Comparison of ENCODE assay signal across 21 cellular contexts in genomic region chr11:19121646-19122045, GRCh38. TPM values are rescaled to one million over a fixed set of nuclear protein-coding genes. Genes with fewer than 3 reads are reported as not detected.
A peak's percentile ranks its signal among the peaks of the same experiment; 100 is the strongest.
DNase-seq lines count a peak whose midpoint lies in the region; ATAC-seq, FAIRE-seq and TF ChIP-seq lines count a peak whose summit lies in the region.
"Had no signal": no experiment of that assay in that cellular context is flagged by ENCODE, and none has a peak within 500 bp of the region (broad histone marks: within the 10 kb centered on the region; RNA-seq: fewer than 3 reads in every experiment).

No MANE protein-coding gene starts in this region.

- no peaks in the 10 kb centered on the region for H3K27me3 ChIP-seq in SK-N-SH (ENCODE audit: insufficient read depth)

- no peaks in the 10 kb centered on the region for H3K9me3 ChIP-seq in SK-N-SH

- ATAC-seq in left colon: no peak
- ATAC-seq: T-cell had no signal

- no peaks in the 10 kb centered on the region for H4K20me1 ChIP-seq in SK-N-SH (ENCODE audit: insufficient read depth)

- peaks cover 0 to 4% of the 10 kb centered on the region in 2 experiments; a peak in 2 of 4 replicates for H3K4me1 ChIP-seq in SK-N-SH (ENCODE audit: control insufficient read depth in 1 of 2, insufficient read depth in 2 of 2, low read depth in 1 of 2, low read length in 1 of 2)

- 65% methylated on average over 2 of the region's 2 CpGs for WGBS in SK-N-SH (ENCODE audit: low lambda C conversion rate)

- TF ChIP-seq CTCF in SK-N-SH (IDR thresholded peaks at IDR 0.05): no peak

- no peak overlapping the region for H3K9ac ChIP-seq in SK-N-SH

- H3K4me3 ChIP-seq in SK-N-SH (ENCODE audit: low read depth in 2 of 2, low read length in 1 of 2): no peak overlapping the region
- H3K4me3 ChIP-seq: lung had no signal

- intact Hi-C loops in left colon (cut with DNase I, micrococcal nuclease): no loop called here

- TF ChIP-seq EP300 in SK-N-SH (IDR thresholded peaks at IDR 0.05; ENCODE audit: borderline replicate concordance in 1 of 2, low read depth in 1 of 2, low read length in 1 of 2): no peak

- H3K79me2 ChIP-seq in SK-N-SH (ENCODE audit: insufficient read depth): peaks cover 24% of the 10 kb centered on the region; the same call in 1 of the 2 replicates

- H3K36me3 ChIP-seq in SK-N-SH (replicated peaks in 1 of 2; ENCODE audit: control insufficient read depth in 1 of 2, insufficient read depth in 2 of 2, low read length in 1 of 2): peaks cover 4 to 14% of the 10 kb centered on the region in 2 experiments

- no peak for TF ChIP-seq POLR2A in GM12892 (IDR thresholded peaks at IDR 0.05; ENCODE audit: low read depth, low read length)

- no peak overlapping the region for H3K27ac ChIP-seq in SK-N-SH (ENCODE audit: low read depth in 2 of 2, low read length in 1 of 2)
- H3K27ac ChIP-seq: WERI-Rb-1 had no signal

- no peaks in the 10 kb centered on the region for H3K9me2 ChIP-seq in SK-N-SH

- TF ChIP-seq RAD21 in SK-N-SH (IDR thresholded peaks at IDR 0.05; ENCODE audit: low read length): no peak

- DNase-seq in EH (ENCODE audit: low read depth) (peak; percentile 50), GM12892 (ENCODE audit: insufficient read length) (no peak), RKO (ENCODE audit: low spot score) (peak; percentile 12), fibroblast of peridontal ligament (ENCODE audit: extremely low read depth) (peak; percentile 7), SK-N-SH (no peak), glomerular visceral epithelial cell (ENCODE audit: extremely low spot score) (no peak), left colon (no peak)
- DNase-seq: activated CD4-positive, alpha-beta memory T cell treated with anti-CD3 and anti-CD28 coated beads for 36 hours; activated T-cell treated with anti-CD3 and anti-CD28 coated beads, Interleukin-2, amount 50 U/mL, for 4 hours; AML-193; DMS79 treated with DMSO at 0.1 percent for 48 hours; islet precursor cell; NCI-H1436 treated with DMSO at 0.1 percent for 48 hours; NCI-H2171; NCI-H748 treated with DMSO at 0.1 percent for 48 hours; nucleus accumbens; SHP77 treated with DMSO at 0.1 percent for 48 hours; stimulated activated CD4-positive, alpha-beta T cell treated with anti-CD3 and anti-CD28 coated beads, Interleukin-4, amount 100 ng/mL, for 1 hour; T-cell; WERI-Rb-1 had no signal

- no peak overlapping the region for H3K4me2 ChIP-seq in SK-N-SH

- no peak overlapping the region for H2AFZ ChIP-seq in SK-N-SH (ENCODE audit: low read depth)

- POLR2A ChIA-PET in SK-N-SH (lab: Yijun Ruan, JAX): no interaction called here

- CTCF ChIA-PET in SK-N-SH (lab: Yijun Ruan, JAX): interaction anchor here (1.5 to 2.1 kb wide), 3 partner anchors 13 to 50 kb away, joined by 4 to 5 read pairs (median 4); no protein-coding TSS in a partner anchor

- no peaks in the 10 kb centered on the region for H3F3A ChIP-seq in SK-N-SH (replicated peaks; ENCODE audit: insufficient read depth)

- FAIRE-seq in GM12892 (lab: Jason Lieb, UNC): peak; percentile 38

TF ChIP-seq in SK-N-SH, 30 proteins besides CTCF, POLR2A, EP300 and RAD21:
- TF ChIP-seq GABPA (IDR thresholded peaks at IDR 0.05; ENCODE audit: low read depth): no peak
- no peak for TF ChIP-seq TCF12 (IDR thresholded peaks at IDR 0.05)
TF ChIP-seq in SK-N-SH: peak in this region for 0.

RNA-seq across cellular contexts. Expression of gene ZDHHC13, which starts 4.7 kb away (rescaled TPM):
- polyA plus RNA-seq in GM12892 (2012; ENCODE audit: missing spikeins): 15.6 TPM
- polyA plus RNA-seq in SK-N-SH (2012; rRNA removed): 8.2 and 10.2 TPM in 2 replicates
- polyA plus RNA-seq in SK-N-SH (2012; cell fraction: cytosol; rRNA removed): 10.7 and 11.2 TPM in 2 replicates
- polyA plus RNA-seq in SK-N-SH (2012; cell fraction: nucleus; rRNA removed): 5.0 and 11.9 TPM in 2 replicates
- 10 to 100 TPM; 30.5 to 32.9 TPM for total RNA-seq in left colon

Comparison
In these comparisons a context has a peak if more than half of its experiments do, and no peak if none do; other contexts are left out.
1. DNase-seq: peak in EH (single experiment), RKO (single experiment) and fibroblast of peridontal ligament (single experiment); none in GM12892 (single experiment), SK-N-SH (single experiment), glomerular visceral epithelial cell (single experiment) and left colon (0 of 2).